Comparison of ENCODE assay signal across 8 cellular contexts in the genomic region with DNA sequence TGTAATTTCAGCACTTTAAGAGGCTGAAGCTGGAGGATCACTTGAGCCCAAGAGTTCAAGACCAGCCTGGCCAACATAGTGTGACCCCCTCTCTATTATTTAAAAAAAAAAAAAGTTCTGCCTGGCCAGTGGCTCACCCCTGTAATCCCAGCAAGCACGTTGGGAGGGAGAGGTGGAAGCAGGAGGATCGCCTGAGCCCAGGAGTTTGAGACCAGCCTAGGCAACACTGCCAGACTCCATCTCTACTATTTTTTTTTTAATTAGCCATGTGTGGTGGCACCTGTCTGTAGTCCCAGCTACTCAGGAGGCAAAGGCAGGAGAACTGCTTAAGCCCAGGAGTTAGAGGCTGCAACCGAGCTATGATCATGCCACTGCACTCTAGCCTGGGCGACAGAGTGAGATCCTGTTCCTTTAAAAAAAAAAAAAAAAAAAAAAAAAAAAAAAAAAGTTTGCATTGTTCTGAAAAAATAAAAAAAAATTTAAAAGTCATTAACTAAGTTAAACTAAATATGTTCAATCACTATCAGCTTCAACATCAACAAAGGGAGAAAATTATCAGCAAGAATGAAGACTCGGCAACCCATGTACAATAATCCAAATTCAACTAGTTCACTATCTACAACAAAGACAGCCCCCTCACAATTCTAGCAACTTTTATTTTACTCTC. TPM values are rescaled to one million over a fixed set of nuclear protein-coding genes. Genes with fewer than 3 reads are reported as not detected.
DNase-seq lines count a peak whose midpoint lies in the region; ATAC-seq, FAIRE-seq and TF ChIP-seq lines count a peak whose summit lies in the region.

No MANE protein-coding gene starts in this region.

- TF ChIP-seq CTCF in SK-N-SH (IDR thresholded peaks at IDR 0.05) (no peak), kidney (IDR thresholded peaks at IDR 0.05; ENCODE audit: borderline replicate concordance, extremely low read depth, insufficient read depth) (no peak)

- H3K4me1 ChIP-seq in SK-N-SH (ENCODE audit: control insufficient read depth in 1 of 2, insufficient read depth in 2 of 2, low read depth in 1 of 2, low read length in 1 of 2) (peaks cover 3 to 21% of the 10 kb centered on the region in 2 experiments; a peak in 2 of 4 replicates), kidney (ENCODE audit: control insufficient read depth in 1 of 2, insufficient read depth in 1 of 2, low read depth in 1 of 2, low read length in 2 of 2) (peaks cover 5 to 13% of the 10 kb centered on the region in 2 donors), stomach smooth muscle (ENCODE audit: control insufficient read depth, insufficient read depth, low read length) (peaks cover 18% of the 10 kb centered on the region)

- no peak for TF ChIP-seq RAD21 in SK-N-SH (IDR thresholded peaks at IDR 0.05; ENCODE audit: low read length)

- intact Hi-C loops in kidney (cut with DNase I), result no loop called here

- peaks cover 13% of the 10 kb centered on the region for H3F3A ChIP-seq in SK-N-SH (replicated peaks; ENCODE audit: insufficient read depth)

- FAIRE-seq in kidney (lab: Jason Lieb, UNC), result no peak
- no peak for FAIRE-seq in GM12892 (lab: Jason Lieb, UNC)

- WGBS in SK-N-SH (ENCODE audit: low lambda C conversion rate), result 45% methylated on average over 5 of the region's 5 CpGs

- H2AFZ ChIP-seq in SK-N-SH (ENCODE audit: low read depth), result no peak overlapping the region

- no peak for TF ChIP-seq EP300 in SK-N-SH (IDR thresholded peaks at IDR 0.05; ENCODE audit: borderline replicate concordance in 1 of 2, low read depth in 1 of 2, low read length in 1 of 2)

- no peaks in the 10 kb centered on the region for H3K36me3 Mint-ChIP-seq in activated naive CD8-positive, alpha-beta T cell

- no peak for DNase-seq in SK-N-SH
- DNase-seq in kidney, result no peak
- DNase-seq in GM12892 (ENCODE audit: insufficient read length), result no peak

- peaks cover 47% of the 10 kb centered on the region for H4K20me1 ChIP-seq in SK-N-SH (ENCODE audit: insufficient read depth)

- H3K27ac ChIP-seq in SK-N-SH (ENCODE audit: low read depth in 2 of 2, low read length in 1 of 2), result peak overlapping the region; percentile 97 to 98; a peak in 3 of 4 replicates
- H3K27ac ChIP-seq in kidney (ENCODE audit: low read depth in 2 of 2, low read length in 2 of 2), result no peak overlapping the region
- peak overlapping the region; percentile 98 for H3K27ac ChIP-seq in stomach smooth muscle (ENCODE audit: low read length)

- CTCF ChIA-PET in SK-N-SH (lab: Yijun Ruan, JAX), result interaction anchor here (0.8 to 2.7 kb wide), 2 partner anchors 14 to 58 kb away, joined by 3 to 7 read pairs; no protein-coding TSS in a partner anchor

- ATAC-seq in SK-N-SH treated with all-trans-retinoic acid at 6 μM for 48 hours (no peak), HG03159 (IDR thresholded peaks at IDR 0.05; ENCODE audit: unreplicated experiment) (no peak), HG02884 (IDR thresholded peaks at IDR 0.05; ENCODE audit: unreplicated experiment) (no peak)

- H3K4me3 ChIP-seq in SK-N-SH (ENCODE audit: low read depth in 2 of 2, low read length in 1 of 2) (peak overlapping the region; percentile 86 to 94), kidney (ENCODE audit: low read length in 2 of 2) (peak overlapping the region; percentile 88 to 91), stomach smooth muscle (ENCODE audit: low read length in 2 of 2) (peak overlapping the region; percentile 90 to 95)

- H3K9me2 ChIP-seq in SK-N-SH, result no peaks in the 10 kb centered on the region

- no peak for TF ChIP-seq POLR2A in GM12892 (IDR thresholded peaks at IDR 0.05; ENCODE audit: low read depth, low read length)

- H3K9me3 ChIP-seq in SK-N-SH, result no peaks in the 10 kb centered on the region
- H3K9me3 ChIP-seq in kidney (ENCODE audit: control insufficient read depth in 1 of 2, low read length in 2 of 2), result no peaks in the 10 kb centered on the region
- no peaks in the 10 kb centered on the region for H3K9me3 ChIP-seq in stomach smooth muscle (ENCODE audit: control insufficient read depth in 2 of 2, low read length in 2 of 2)

- H3K27me3 Mint-ChIP-seq in activated naive CD8-positive, alpha-beta T cell, result no peaks in the 10 kb centered on the region

- H3K4me1 Mint-ChIP-seq in activated naive CD8-positive, alpha-beta T cell (ENCODE audit: low read depth), result peaks cover 43% of the 10 kb centered on the region

- POLR2A ChIA-PET in SK-N-SH (lab: Yijun Ruan, JAX), result no interaction called here

- H3K9ac ChIP-seq in SK-N-SH (peak overlapping the region; percentile 100), kidney (ENCODE audit: low read length in 2 of 2) (peak overlapping the region; percentile 96 to 98), stomach smooth muscle (ENCODE audit: low read length in 2 of 2) (peak overlapping the region; percentile 90 to 96)

- peak overlapping the region; percentile 96 for H3K4me3 Mint-ChIP-seq in activated naive CD8-positive, alpha-beta T cell

- H3K4me2 ChIP-seq in SK-N-SH, result peak overlapping the region; percentile 89

- H3K9me3 Mint-ChIP-seq in activated naive CD8-positive, alpha-beta T cell (ENCODE audit: low read depth), result no peaks in the 10 kb centered on the region

- H3K27ac Mint-ChIP-seq in activated naive CD8-positive, alpha-beta T cell, result peak overlapping the region; percentile 93

- peaks cover 68% of the 10 kb centered on the region for H3K79me2 ChIP-seq in SK-N-SH (ENCODE audit: insufficient read depth)

- H3K36me3 ChIP-seq in SK-N-SH (replicated peaks in 1 of 2; ENCODE audit: control insufficient read depth in 1 of 2, insufficient read depth in 2 of 2, low read length in 1 of 2) (no peaks in the 10 kb centered on the region), kidney (ENCODE audit: control insufficient read depth in 1 of 2, insufficient read depth in 2 of 2, low read length in 2 of 2) (no peaks in the 10 kb centered on the region), stomach smooth muscle (ENCODE audit: control insufficient read depth in 2 of 2, insufficient read depth in 2 of 2, low read length in 2 of 2) (no peaks in the 10 kb centered on the region)

- H3K27me3 ChIP-seq in SK-N-SH (ENCODE audit: insufficient read depth) (no peaks in the 10 kb centered on the region), stomach smooth muscle (ENCODE audit: control insufficient read depth in 1 of 2, insufficient read depth in 2 of 2, low read length in 2 of 2) (no peaks in the 10 kb centered on the region)

TF ChIP-seq in SK-N-SH, 30 proteins besides CTCF, POLR2A, EP300 and RAD21 (continues in another document):
- no peak for TF ChIP-seq SIN3A (IDR thresholded peaks at IDR 0.05; ENCODE audit: borderline replicate concordance, low read depth, low read length)
- TF ChIP-seq CHD2 (IDR thresholded peaks at IDR 0.05; ENCODE audit: low read length, partially characterized antibody), result no peak
- TF ChIP-seq RCOR1 (IDR thresholded peaks at IDR 0.05; ENCODE audit: low read length), result no peak
- no peak for TF ChIP-seq YY1 (IDR thresholded peaks at IDR 0.05; ENCODE audit: low read depth)
- TF ChIP-seq POLR2AphosphoS5 (IDR thresholded peaks at IDR 0.05; ENCODE audit: low read depth, low read length), result no peak
- no peak for TF ChIP-seq NRF1 (IDR thresholded peaks at IDR 0.05; ENCODE audit: low read depth, low read length)
- TF ChIP-seq TEAD4 (IDR thresholded peaks at IDR 0.05; ENCODE audit: borderline replicate concordance, insufficient read depth), result no peak
- TF ChIP-seq USF1 (IDR thresholded peaks at IDR 0.05; ENCODE audit: borderline replicate concordance, low read depth), result no peak
- no peak for TF ChIP-seq RXRA (IDR thresholded peaks at IDR 0.05; ENCODE audit: borderline replicate concordance, low read depth)

TF ChIP-seq in SK-N-SH treated with all-trans-retinoic acid at 6 μM for 48 hours, 23 proteins besides CTCF, POLR2A, EP300 and RAD21:
- TF ChIP-seq BACH2 (CRISPR knock-in tag; IDR thresholded peaks at IDR 0.05; ENCODE audit: borderline replicate concordance), result no peak
- TF ChIP-seq SNAI2 (CRISPR knock-in tag; IDR thresholded peaks at IDR 0.05), result no peak
- TF ChIP-seq GLIS3 (CRISPR knock-in tag; IDR thresholded peaks at IDR 0.05), result no peak
- no peak for TF ChIP-seq ZFP30 (CRISPR knock-in tag; IDR thresholded peaks at IDR 0.05)

RNA-seq across cellular contexts. Expression of gene RAF1, which starts 1.9 kb away (rescaled TPM):
- polyA plus RNA-seq in SK-N-SH (2012; rRNA removed) (58.7 and 82.3 TPM in 2 replicates), kidney (ENCODE audit: insufficient read depth, low read depth, low replicate concordance) (53.0 TPM)
- polyA plus RNA-seq in SK-N-SH (2012; cell fraction: cytosol; rRNA removed), result 39.8 and 52.9 TPM in 2 replicates
- 98.4 and 158 TPM in 2 replicates for polyA plus RNA-seq in SK-N-SH (2012; cell fraction: nucleus; rRNA removed)
- total RNA-seq in kidney, result 79.6 TPM
- polyA plus RNA-seq in GM12892 (2012; ENCODE audit: missing spikeins), result 69.5 TPM

Comparison
In these comparisons a context has a peak if more than half of its experiments do, and no peak if none do; other contexts are left out.
1. H3K27ac ChIP-seq: peak in SK-N-SH (2 of 2) and stomach smooth muscle (single experiment); none in kidney (0 of 2).
2. Peak in every context shown above with its lines, with median percentiles within 50 percentile points of each other: H3K4me3 ChIP-seq and H3K9ac ChIP-seq.